ENCODE assay signal across 1 cellular context in genomic region chr17:77393867-77394539, GRCh38.
TF ChIP-seq lines count a peak whose summit lies in the region.

No MANE protein-coding gene starts in this region.

TF ChIP-seq in H1, 55 proteins besides CTCF, POLR2A, EP300 and RAD21 (continued from another document):
- no peak for TF ChIP-seq RBBP5 (IDR thresholded peaks at IDR 0.05; ENCODE audit: borderline replicate concordance, low read depth, low read length)
- TF ChIP-seq RFX5 (IDR thresholded peaks at IDR 0.05; ENCODE audit: borderline replicate concordance, low read depth, low read length): no peak
- TF ChIP-seq CHD1 (IDR thresholded peaks at IDR 0.05; ENCODE audit: low read depth, low read length): no peak
- no peak for TF ChIP-seq SP4 (IDR thresholded peaks at IDR 0.05; ENCODE audit: low read length)
- TF ChIP-seq BRCA1 (IDR thresholded peaks at IDR 0.05; ENCODE audit: low read depth, low read length): no peak
- TF ChIP-seq NANOG (IDR thresholded peaks at IDR 0.05; ENCODE audit: insufficient read depth, low read depth, low read length, poor library complexity, severe bottlenecking): no peak
- TF ChIP-seq HDAC2 (IDR thresholded peaks at IDR 0.05; ENCODE audit: borderline replicate concordance in 1 of 2, low read depth in 2 of 2, low read length in 2 of 2): no peak
- TF ChIP-seq TBP (IDR thresholded peaks at IDR 0.05; ENCODE audit: low read depth, low read length): no peak
TF ChIP-seq in H1: peak in this region for 0.
